7 cellular contexts compared by ENCODE assay signal in genomic region chr7:73550093-73550492, GRCh38. TPM values are rescaled to one million over a fixed set of nuclear protein-coding genes. Genes with fewer than 3 reads are reported as not detected.
DNase-seq lines count a peak whose midpoint lies in the region; ATAC-seq and TF ChIP-seq lines count a peak whose summit lies in the region.
"Not testable (repeated sequence)": the region's sequence is repeated elsewhere in the genome, so short reads cannot be mapped to it uniquely, and the experiment has no call there.

No MANE protein-coding gene starts in this region.

- H3K4me2 ChIP-seq in Loucy (ENCODE audit: low read depth, low read length, poor library complexity, severe bottlenecking), result peak overlapping the region; percentile 2

- not testable (repeated sequence) for H2AFZ ChIP-seq in Loucy (ENCODE audit: low read length)

- H3K9ac ChIP-seq in Loucy (ENCODE audit: low read depth, low read length, poor library complexity, severe bottlenecking), result not testable (repeated sequence)

- not testable (repeated sequence) for H3K9me3 ChIP-seq in Loucy (ENCODE audit: insufficient read depth, low read depth, low read length); left ventricle myocardium inferior (replicated peaks); psoas muscle; gastrocnemius medialis

- not testable (repeated sequence) for H3K9me3 Mint-ChIP-seq in stimulated activated effector memory CD8-positive, alpha-beta T cell treated with anti-CD3 and anti-CD28 coated beads, Interleukin-12 subunit alpha, Interleukin-12 subunit beta, amount 100 ng/mL, for 72 hours; stimulated activated memory B cell treated with anti-CD40 and anti-IgM and Interleukin-4, amounts not matched to agents 10 μg/mL and 1 μg/mL and 100 μg/mL, for 72 hours

- DNase-seq in RWPE1 (ENCODE audit: low spot score); left ventricle myocardium inferior; stimulated activated effector memory CD8-positive, alpha-beta T cell treated with anti-CD3 and anti-CD28 coated beads, Interleukin-12 subunit alpha, Interleukin-12 subunit beta, amount 100 ng/mL, for 72 hours (ENCODE audit: low spot score in 2 of 2): not testable (repeated sequence)
- DNase-seq in psoas muscle, result peak in 1 of 2 donors; percentile 64
- peak in 1 of 2 donors; percentile 59 for DNase-seq in gastrocnemius medialis

- TF ChIP-seq POLR2A in gastrocnemius medialis (IDR thresholded peaks at IDR 0.05), result not testable (repeated sequence)

- POLR2A ChIA-PET in RWPE1 (lab: Yijun Ruan, JAX; ENCODE audit: low non-redundant PET), result not testable (repeated sequence)

- H3K36me3 Mint-ChIP-seq in stimulated activated effector memory CD8-positive, alpha-beta T cell treated with anti-CD3 and anti-CD28 coated beads, Interleukin-12 subunit alpha, Interleukin-12 subunit beta, amount 100 ng/mL, for 72 hours, result peaks cover 100% of the 10 kb centered on the region
- H3K36me3 Mint-ChIP-seq in stimulated activated memory B cell treated with anti-CD40 and anti-IgM and Interleukin-4, amounts not matched to agents 10 μg/mL and 1 μg/mL and 100 μg/mL, for 72 hours, result peaks cover 52% of the 10 kb centered on the region

- H3K36me3 ChIP-seq in Loucy (ENCODE audit: insufficient read depth, low read length) (peaks cover 33% of the 10 kb centered on the region; the same call in 1 of the 2 replicates), left ventricle myocardium inferior (peaks cover 57% of the 10 kb centered on the region), psoas muscle (ENCODE audit: insufficient read depth in 1 of 2, low read depth in 1 of 2) (peaks cover 6 to 79% of the 10 kb centered on the region in 2 donors), gastrocnemius medialis (peaks cover 0 to 35% of the 10 kb centered on the region in 2 donors)

- H3K79me2 ChIP-seq in Loucy (ENCODE audit: insufficient read depth, low read length), result peaks cover 90% of the 10 kb centered on the region

- not testable (repeated sequence) for H3K9me2 ChIP-seq in Loucy (replicated peaks; ENCODE audit: low read depth, low read length)

- in situ Hi-C loops in gastrocnemius medialis (cut with MboI; ENCODE audit: low sequenced_read_pairs in 4 of 4), result not testable (repeated sequence)

- H3K27me3 ChIP-seq in Loucy (ENCODE audit: insufficient read depth, low read length, poor library complexity, severe bottlenecking); left ventricle myocardium inferior (ENCODE audit: low read depth); psoas muscle (ENCODE audit: insufficient read depth in 3 of 3, low read length in 2 of 3); gastrocnemius medialis: not testable (repeated sequence)

- ATAC-seq in psoas muscle, result peak in 3 of 4 donors; percentile 47 to 79 (median 66)
- peak in 1 of 2 donors; percentile 41 for ATAC-seq in gastrocnemius medialis
- ATAC-seq in stimulated activated effector memory CD8-positive, alpha-beta T cell treated with anti-CD3 and anti-CD28 coated beads, Interleukin-12 subunit alpha, Interleukin-12 subunit beta, amount 100 ng/mL, for 72 hours; stimulated activated memory B cell treated with anti-CD40 and anti-IgM and Interleukin-4, amounts not matched to agents 10 μg/mL and 1 μg/mL and 100 μg/mL, for 72 hours: not testable (repeated sequence)

- not testable (repeated sequence) for H3K4me3 Mint-ChIP-seq in stimulated activated effector memory CD8-positive, alpha-beta T cell treated with anti-CD3 and anti-CD28 coated beads, Interleukin-12 subunit alpha, Interleukin-12 subunit beta, amount 100 ng/mL, for 72 hours; stimulated activated memory B cell treated with anti-CD40 and anti-IgM and Interleukin-4, amounts not matched to agents 10 μg/mL and 1 μg/mL and 100 μg/mL, for 72 hours

- intact Hi-C loops in left ventricle myocardium inferior (cut with micrococcal nuclease); psoas muscle (cut with DNase I): not testable (repeated sequence)
- intact Hi-C loops in gastrocnemius medialis (cut with DNase I; ENCODE audit: low total_unique reads), result loop anchor here (10.0 kb wide), 1 partner anchor 625 kb away; the partner anchor contains the start of gene EIF4H

- H3K27ac ChIP-seq in RWPE1, result peak overlapping the region; percentile 37; the same call in 1 of the 2 replicates
- peak overlapping the region; percentile 32 for H3K27ac ChIP-seq in left ventricle myocardium inferior (replicated peaks)
- H3K27ac ChIP-seq in psoas muscle, result peak overlapping the region; percentile 58
- H3K27ac ChIP-seq in gastrocnemius medialis, result peak overlapping the region; percentile 1 to 68 (median 14)

- not testable (repeated sequence) for H3K4me3 ChIP-seq in Loucy (ENCODE audit: low read length, poor library complexity, severe bottlenecking); left ventricle myocardium inferior; psoas muscle; gastrocnemius medialis

- peaks cover 17% of the 10 kb centered on the region for H4K20me1 ChIP-seq in Loucy (ENCODE audit: insufficient read depth, low read length, poor library complexity, severe bottlenecking)

- 37 to 68% (median 47%) methylated on average over 5 of the region's 5 CpGs for WGBS in psoas muscle, 3 donors

- H3K27ac Mint-ChIP-seq in stimulated activated effector memory CD8-positive, alpha-beta T cell treated with anti-CD3 and anti-CD28 coated beads, Interleukin-12 subunit alpha, Interleukin-12 subunit beta, amount 100 ng/mL, for 72 hours, result peak overlapping the region; percentile 78
- H3K27ac Mint-ChIP-seq in stimulated activated memory B cell treated with anti-CD40 and anti-IgM and Interleukin-4, amounts not matched to agents 10 μg/mL and 1 μg/mL and 100 μg/mL, for 72 hours, result peak overlapping the region; percentile 69

- not testable (repeated sequence) for H3K27me3 Mint-ChIP-seq in stimulated activated memory B cell treated with anti-CD40 and anti-IgM and Interleukin-4, amounts not matched to agents 10 μg/mL and 1 μg/mL and 100 μg/mL, for 72 hours

- CTCF ChIA-PET in RWPE1 (lab: Yijun Ruan, JAX), result not testable (repeated sequence)

- peaks cover 10% of the 10 kb centered on the region for H3K4me1 ChIP-seq in Loucy (ENCODE audit: insufficient read depth, low read length, poor library complexity, severe bottlenecking)
- H3K4me1 ChIP-seq in left ventricle myocardium inferior, result peaks cover 59% of the 10 kb centered on the region
- H3K4me1 ChIP-seq in psoas muscle, result peaks cover 18% of the 10 kb centered on the region
- peaks cover 9 to 16% of the 10 kb centered on the region in 2 donors for H3K4me1 ChIP-seq in gastrocnemius medialis

- TF ChIP-seq CTCF in Loucy (conservative IDR thresholded peaks at IDR 0.05; ENCODE audit: low read length); RWPE1 (conservative IDR thresholded peaks at IDR 0.05; ENCODE audit: low read depth); left ventricle myocardium inferior (IDR thresholded peaks at IDR 0.05; ENCODE audit: borderline replicate concordance); psoas muscle (IDR thresholded peaks at IDR 0.05); gastrocnemius medialis (IDR thresholded peaks at IDR 0.05 in 4 of 5, conservative IDR thresholded peaks at IDR 0.05 in 1 of 5): not testable (repeated sequence)

- H3F3A ChIP-seq in Loucy (ENCODE audit: low read depth), result not testable (repeated sequence)

- peaks cover 41% of the 10 kb centered on the region for H3K4me1 Mint-ChIP-seq in stimulated activated effector memory CD8-positive, alpha-beta T cell treated with anti-CD3 and anti-CD28 coated beads, Interleukin-12 subunit alpha, Interleukin-12 subunit beta, amount 100 ng/mL, for 72 hours
- H3K4me1 Mint-ChIP-seq in stimulated activated memory B cell treated with anti-CD40 and anti-IgM and Interleukin-4, amounts not matched to agents 10 μg/mL and 1 μg/mL and 100 μg/mL, for 72 hours, result peaks cover 23% of the 10 kb centered on the region

RNA-seq across cellular contexts. Expression of gene BCL7B, which starts 7.4 kb away (rescaled TPM):
- total RNA-seq in left ventricle myocardium inferior (82.9 TPM), psoas muscle (10 to 100 TPM; 55.8 to 96.5 (median 88.1) TPM), gastrocnemius medialis (100 to 1,000 TPM; 107 to 166 (median 119) TPM)
- 100 to 1,000 TPM in 2 of 3 donors, 10 to 100 TPM in 1; 88.7 to 130 (median 105) TPM for polyA plus RNA-seq in psoas muscle

RNA-seq across cellular contexts. Expression of gene BAZ1B, which starts 28.0 kb away (rescaled TPM):
- total RNA-seq in left ventricle myocardium inferior, result 38.9 TPM
- total RNA-seq in psoas muscle, result 10 to 100 TPM; 39.5 to 49.8 (median 42.3) TPM
- 10 to 100 TPM; 15.7 to 50.6 (median 15.8) TPM for polyA plus RNA-seq in psoas muscle
- 10 to 100 TPM; 31.2 to 47.0 (median 42.0) TPM for total RNA-seq in gastrocnemius medialis

RNA-seq across cellular contexts. Expression of gene TBL2, which starts 28.3 kb away (rescaled TPM):
- total RNA-seq in left ventricle myocardium inferior, result 9.6 TPM
- 10 to 100 TPM; 10.3 to 16.1 (median 11.8) TPM for total RNA-seq in psoas muscle
- polyA plus RNA-seq in psoas muscle, result 10 to 100 TPM in 1 of 3 donors, 1 to 10 TPM in 2; 8.1 to 15.0 (median 9.6) TPM
- total RNA-seq in gastrocnemius medialis, result 10 to 100 TPM; 14.4 to 32.9 (median 22.0) TPM
